Comparison of ENCODE assay signal across 9 cellular contexts in genomic region chr5:38524006-38524405, GRCh38. TPM values are rescaled to one million over a fixed set of nuclear protein-coding genes. Genes with fewer than 3 reads are reported as not detected.
"Had no signal": no experiment of that assay in that cellular context is flagged by ENCODE, and none has a peak within 500 bp of the region (broad histone marks: within the 10 kb centered on the region; RNA-seq: fewer than 3 reads in every experiment).

No MANE protein-coding gene starts in this region.

- H3K36me3 ChIP-seq: HAP-1 had no signal

- H3K27ac ChIP-seq: GM23248 had no signal

- ATAC-seq: HCT116, HepG2, K562 had no signal

- H3K4me3 ChIP-seq: GM23248, HAP-1, K562 had no signal

- H3K9me3 ChIP-seq: HAP-1 had no signal

- H3K4me1 ChIP-seq: HAP-1 had no signal

- DNase-seq: GM23248, GOT3, H7, IMR-90 had no signal

RNA-seq across cellular contexts. Expression of gene LIFR, which starts 32.4 kb away (rescaled TPM):
- total RNA-seq: HT-29 had no signal
